Comparison of ENCODE assay signal across 13 cellular contexts in genomic region chr10:132465193-132465888, GRCh38.
A peak's percentile ranks its signal among the peaks of the same experiment; 100 is the strongest.
DNase-seq lines count a peak whose midpoint lies in the region; ATAC-seq and TF ChIP-seq lines count a peak whose summit lies in the region.
"Had no signal": no experiment of that assay in that cellular context is flagged by ENCODE, and none has a peak within 500 bp of the region (broad histone marks: within the 10 kb centered on the region; RNA-seq: fewer than 3 reads in every experiment).

No MANE protein-coding gene starts in this region.

- DNase-seq in Right ventricle myocardium inferior (ENCODE audit: missing footprints) (peak; percentile 65), cardiac septum (ENCODE audit: low spot score) (no peak), left ventricle myocardium superior (peak; percentile 38), sigmoid colon (no peak), activated T-cell treated with anti-CD3 and anti-CD28 coated beads for 4 hours (no peak), foreskin fibroblast (no peak), retina (no peak), midbrain (lab: John Stamatoyannopoulos, UW) (no peak)
- DNase-seq: MV-4-11; NCI-H2171 treated with DMSO at 0.1 percent for 48 hours; stimulated activated CD4-positive, alpha-beta T cell treated with anti-CD3 and anti-CD28 coated beads, Interleukin-2, amount 100 ng/mL, for 24 hours had no signal

- TF ChIP-seq EP300 in sigmoid colon (IDR thresholded peaks at IDR 0.05): no peak

- peaks cover 0 to 67% (median 67%) of the 10 kb centered on the region in 4 donors for H3K4me1 ChIP-seq in sigmoid colon
- H3K4me1 ChIP-seq: parathyroid adenoma had no signal

- TF ChIP-seq POLR2A in sigmoid colon (IDR thresholded peaks at IDR 0.05): no peak

- WGBS in sigmoid colon, 2 donors: 69 to 86% methylated on average over 35 of the region's 35 CpGs

- TF ChIP-seq CTCF in sigmoid colon (IDR thresholded peaks at IDR 0.05) (no peak), foreskin fibroblast (IDR thresholded peaks at IDR 0.05; ENCODE audit: low read depth, low read length) (no peak)

- H3K9me3 ChIP-seq in sigmoid colon: no peaks in the 10 kb centered on the region

- no peaks in the 10 kb centered on the region for H3K27me3 ChIP-seq in sigmoid colon

- H3K4me3 ChIP-seq in sigmoid colon (no peak overlapping the region), foreskin fibroblast (ENCODE audit: low read depth in 1 of 2, low read length in 2 of 2) (no peak overlapping the region)

- no peaks in the 10 kb centered on the region for H3K36me3 ChIP-seq in sigmoid colon

- ATAC-seq in Right ventricle myocardium inferior: no peak
- peak; percentile 1 for ATAC-seq in left ventricle myocardium superior

- intact Hi-C loops in Right ventricle myocardium inferior (cut with DNase I): loop anchor here (2.0 kb wide), 2 partner anchors 43 to 51 kb away; no protein-coding TSS in a partner anchor
- intact Hi-C loops in cardiac septum (cut with DNase I): loop anchor here (2.0 kb wide), 1 partner anchor 43 kb away; no protein-coding TSS in a partner anchor
- intact Hi-C loops in left ventricle myocardium superior (cut with micrococcal nuclease): loop anchor here (10.0 kb wide), 1 partner anchor 49 kb away; no protein-coding TSS in a partner anchor
- intact Hi-C loops in sigmoid colon (cut with DNase I): loop anchor here (5.0 kb wide), 1 partner anchor 52 kb away; no protein-coding TSS in a partner anchor

- peak overlapping the region; percentile 91 to 99 (median 95) for H3K27ac ChIP-seq in sigmoid colon
- H3K27ac ChIP-seq: epithelial cell of prostate, parathyroid adenoma had no signal

Comparison
In these comparisons a context has a peak if more than half of its experiments do, and no peak if none do; other contexts are left out.
1. DNase-seq: peak in Right ventricle myocardium inferior (single experiment) and left ventricle myocardium superior (single experiment); none in cardiac septum (single experiment), sigmoid colon (single experiment), activated T-cell treated with anti-CD3 and anti-CD28 coated beads for 4 hours (single experiment), foreskin fibroblast (0 of 2), retina (single experiment) and midbrain (single experiment).